9 cellular contexts compared by ENCODE assay signal in the genomic region with DNA sequence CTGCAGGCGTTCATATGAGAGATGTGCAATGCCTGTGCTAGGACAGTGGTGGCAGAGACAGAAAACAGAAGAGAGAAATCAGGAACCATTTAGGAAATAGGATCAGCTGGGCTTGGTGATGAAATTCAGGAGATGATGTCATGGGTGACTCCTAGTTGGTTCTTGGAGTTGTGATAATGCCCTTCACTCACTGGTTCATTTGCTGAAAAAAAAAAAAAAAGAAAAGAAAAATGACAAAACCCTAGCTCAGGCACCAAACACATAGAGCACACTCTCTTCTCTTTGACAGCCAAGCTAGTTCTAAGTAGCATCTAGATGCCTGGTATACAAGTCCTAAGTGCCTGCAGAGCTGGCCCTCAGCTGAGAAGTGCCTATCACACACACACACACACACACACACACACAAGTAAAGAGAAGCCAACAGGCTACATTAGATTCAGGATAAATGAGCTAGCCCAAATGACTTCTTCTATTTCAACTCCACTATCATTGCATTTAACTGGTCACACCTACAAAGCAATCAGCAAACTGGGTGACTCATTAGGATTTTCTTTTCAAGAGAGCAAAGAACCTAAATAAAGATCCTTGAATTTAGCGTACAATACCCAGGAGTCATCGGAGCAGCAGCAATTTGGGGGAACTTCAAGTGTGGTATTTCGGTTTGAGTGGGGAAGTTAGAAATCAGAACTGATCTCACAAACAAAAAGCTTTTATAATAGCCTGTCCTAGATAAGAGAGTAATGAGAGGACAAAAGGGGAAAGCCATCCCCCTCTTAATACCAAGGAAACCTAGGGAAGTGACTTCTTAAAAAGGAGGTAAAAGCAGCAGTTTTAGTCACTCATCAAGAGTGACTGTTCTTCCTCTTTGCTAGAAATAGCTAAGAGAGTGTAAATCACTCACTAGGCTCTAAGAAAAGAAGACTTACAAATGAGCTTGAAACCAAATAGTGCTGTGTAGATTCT.
DNase-seq lines count a peak whose midpoint lies in the region; ATAC-seq and TF ChIP-seq lines count a peak whose summit lies in the region.
"Had no signal": no experiment of that assay in that cellular context is flagged by ENCODE, and none has a peak within 500 bp of the region (broad histone marks: within the 10 kb centered on the region; RNA-seq: fewer than 3 reads in every experiment).

No MANE protein-coding gene starts in this region.

- no peak for TF ChIP-seq EP300 in ovary (IDR thresholded peaks at IDR 0.05)

- 83 to 94% (median 85%) methylated on average over 4 of the region's 4 CpGs for WGBS in ovary, 3 donors

- no peak for TF ChIP-seq POLR2A in ovary (IDR thresholded peaks at IDR 0.05)

- DNase-seq in NCI-H2107 treated with DMSO at 0.1 percent for 48 hours (lab: John Stamatoyannopoulos, UW; ENCODE audit: unreplicated experiment) (peak; percentile 33), NCI-H2107 (lab: John Stamatoyannopoulos, UW) (no peak), NCI-H2227 (lab: John Stamatoyannopoulos, UW; ENCODE audit: unreplicated experiment) (peak; percentile 19), fibroblast of peridontal ligament (ENCODE audit: extremely low read depth) (peak; percentile 8), tibial artery (no peak), foreskin melanocyte (no peak), ovary (no peak)

- no peak for TF ChIP-seq CTCF in tibial artery (IDR thresholded peaks at IDR 0.05)
- TF ChIP-seq CTCF in ovary (IDR thresholded peaks at IDR 0.05), result no peak

- peak; percentile 62 for ATAC-seq in HG02623 (IDR thresholded peaks at IDR 0.05; ENCODE audit: unreplicated experiment)
- ATAC-seq: A549 had no signal

- no peaks in the 10 kb centered on the region for H3K9me3 ChIP-seq in tibial artery
- no peaks in the 10 kb centered on the region for H3K9me3 ChIP-seq in ovary
- H3K9me3 ChIP-seq: A549 had no signal

- H3K27me3 ChIP-seq in tibial artery, result no peaks in the 10 kb centered on the region
- H3K27me3 ChIP-seq in ovary, result no peaks in the 10 kb centered on the region

- H3K27ac ChIP-seq in tibial artery, result peak overlapping the region; percentile 47 to 48
- no peak overlapping the region for H3K27ac ChIP-seq in ovary
- H3K27ac ChIP-seq: A549 had no signal

- intact Hi-C loops in tibial artery (cut with DNase I; ENCODE audit: low total_unique reads) (loop anchor here (10.0 kb wide), 1 partner anchor 108 kb away; no protein-coding TSS in a partner anchor), ovary (cut with DNase I) (no loop called here)

- H3K4me1 ChIP-seq in tibial artery (peaks cover 0 to 43% (median 11%) of the 10 kb centered on the region in 4 donors), ovary (ENCODE audit: insufficient read depth) (no peaks in the 10 kb centered on the region)
- H3K4me1 ChIP-seq: A549 had no signal

- no peak overlapping the region for H3K4me3 ChIP-seq in tibial artery
- no peak overlapping the region for H3K4me3 ChIP-seq in ovary
- H3K4me3 ChIP-seq: A549 had no signal

- H3K36me3 ChIP-seq in tibial artery (no peaks in the 10 kb centered on the region), ovary (no peaks in the 10 kb centered on the region)

Comparison
In these comparisons a context has a peak if more than half of its experiments do, and no peak if none do; other contexts are left out.
1. DNase-seq: peak in NCI-H2107 treated with DMSO at 0.1 percent for 48 hours (single experiment), NCI-H2227 (single experiment) and fibroblast of peridontal ligament (single experiment); none in NCI-H2107 (single experiment), tibial artery (0 of 2), foreskin melanocyte (single experiment) and ovary (0 of 5).
2. H3K27ac ChIP-seq: peak in tibial artery (2 of 2); none in ovary (0 of 2).